9 cellular contexts compared by ENCODE assay signal in the genomic region with DNA sequence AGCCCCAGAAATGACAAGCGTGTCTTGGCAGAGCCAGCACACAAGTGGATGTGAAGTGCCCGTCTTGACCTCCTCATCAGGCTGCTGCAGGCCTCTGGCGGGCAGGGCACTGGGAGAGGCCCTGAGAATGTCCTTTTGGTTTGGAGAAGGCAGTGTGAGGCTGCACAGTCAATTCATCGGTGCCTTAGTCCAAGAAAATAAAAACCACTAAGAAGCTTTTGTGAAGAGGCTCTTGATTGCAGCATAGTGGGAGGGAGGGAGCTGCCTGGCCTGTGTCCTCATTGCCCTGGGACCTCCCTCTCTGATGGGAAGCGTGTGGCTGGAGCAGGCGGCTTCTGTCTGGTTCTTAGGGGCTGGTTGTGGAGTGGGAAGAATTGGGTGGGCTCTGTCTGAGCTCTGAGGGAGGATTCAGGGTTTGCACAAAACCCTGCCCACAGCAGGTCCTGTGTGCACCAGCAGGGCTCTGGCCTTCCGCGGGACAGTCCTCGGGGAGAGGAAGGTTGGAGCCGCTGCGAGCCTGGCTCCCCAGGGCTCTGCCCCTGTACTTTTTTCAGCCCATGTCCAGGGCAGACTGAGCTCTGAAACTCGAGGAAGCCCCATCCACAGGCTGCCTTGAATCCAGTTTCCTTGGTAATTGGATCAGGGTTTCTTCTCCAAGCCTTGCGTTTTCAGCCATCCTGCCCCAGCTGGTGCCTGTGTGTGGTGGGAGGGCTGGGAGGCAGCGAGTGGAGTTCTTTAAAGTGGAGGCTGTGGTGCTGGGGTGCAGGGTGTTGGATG. TPM values are rescaled to one million over a fixed set of nuclear protein-coding genes. Genes with fewer than 3 reads are reported as not detected.
A peak's percentile ranks its signal among the peaks of the same experiment; 100 is the strongest.
DNase-seq lines count a peak whose midpoint lies in the region; ATAC-seq and TF ChIP-seq lines count a peak whose summit lies in the region.
"Had no signal": no experiment of that assay in that cellular context is flagged by ENCODE, and none has a peak within 500 bp of the region (broad histone marks: within the 10 kb centered on the region; RNA-seq: fewer than 3 reads in every experiment).

No MANE protein-coding gene starts in this region.

- peaks cover 15% of the 10 kb centered on the region for H3K27me3 Mint-ChIP-seq in nephron progenitor cell (ENCODE audit: low read depth, poor library complexity)

- TF ChIP-seq CTCF in epithelial cell of proximal tubule (conservative IDR thresholded peaks at IDR 0.05; ENCODE audit: low read depth, low read length) (no peak), nephron progenitor cell (IDR thresholded peaks at IDR 0.05) (no peak)

- peak overlapping the region; percentile 19 for H3K4me3 ChIP-seq in epithelial cell of proximal tubule (ENCODE audit: low read depth, low read length)

- H3K4me3 Mint-ChIP-seq in nephron progenitor cell: peak overlapping the region; percentile 47

- no peaks in the 10 kb centered on the region for H3K9me3 Mint-ChIP-seq in nephron progenitor cell

- peak; percentile 76 for DNase-seq in AG08396 (ENCODE audit: low spot score)
- DNase-seq in NCI-H460 (ENCODE audit: extremely low read depth, low read depth): peak; percentile 56
- no peak for DNase-seq in epithelial cell of proximal tubule (ENCODE audit: low read depth)
- DNase-seq in nephron progenitor cell: no peak

- H3K4me1 Mint-ChIP-seq in nephron progenitor cell: peaks cover 72% of the 10 kb centered on the region

- H3K27ac Mint-ChIP-seq in nephron progenitor cell: peak overlapping the region; percentile 97

- no peak for ATAC-seq in HG03571 (IDR thresholded peaks at IDR 0.05; ENCODE audit: unreplicated experiment)
- no peak for ATAC-seq in HG03045 (IDR thresholded peaks at IDR 0.05; ENCODE audit: unreplicated experiment)
- no peak for ATAC-seq in GM21528 (IDR thresholded peaks at IDR 0.05; ENCODE audit: low FRiP score, unreplicated experiment)
- no peak for ATAC-seq in HG02763 (IDR thresholded peaks at IDR 0.05; ENCODE audit: unreplicated experiment)

- H3K36me3 Mint-ChIP-seq in nephron progenitor cell (ENCODE audit: low read depth): no peaks in the 10 kb centered on the region

RNA-seq across cellular contexts. Expression of gene HRCT1, which starts 1.1 kb away (rescaled TPM):
- 1.4 and 3.2 TPM in 2 replicates for total RNA-seq in NCI-H460 (2014; rRNA removed; shearing (Covaris generic))
- polyA plus RNA-seq in NCI-H460 (2014; cell fraction: nucleus; rRNA removed): 0.24 and 1.3 TPM in 2 replicates
- total RNA-seq in epithelial cell of proximal tubule: 0.58 TPM in 1 of 2 replicates, not detected in the other
- total RNA-seq: SK-MEL-5 had no signal

RNA-seq across cellular contexts. Expression of gene SPAAR, which starts 2.2 kb away (rescaled TPM):
- total RNA-seq in NCI-H460 (2014; rRNA removed; shearing (Covaris generic)): 0.46 TPM in 1 of 2 replicates, not detected in the other
- polyA plus RNA-seq in NCI-H460 (2014; cell fraction: nucleus; rRNA removed): 0.10 and 1.7 TPM in 2 replicates
- total RNA-seq in epithelial cell of proximal tubule: 0.29 TPM in 1 of 2 replicates, not detected in the other
- total RNA-seq: SK-MEL-5 had no signal

RNA-seq across cellular contexts. Expression of gene OR13J1, which starts 36.9 kb away (rescaled TPM):
- not detected in 2 replicates for total RNA-seq in NCI-H460 (2014; rRNA removed; shearing (Covaris generic))
- not detected in 2 replicates for polyA plus RNA-seq in NCI-H460 (2014; cell fraction: nucleus; rRNA removed)
- total RNA-seq in epithelial cell of proximal tubule: not detected in 2 replicates
- total RNA-seq: SK-MEL-5 had no signal

RNA-seq across cellular contexts. Expression of gene OR2S2, which starts 50.8 kb away (rescaled TPM):
- not detected in 2 replicates for total RNA-seq in NCI-H460 (2014; rRNA removed; shearing (Covaris generic))
- polyA plus RNA-seq in NCI-H460 (2014; cell fraction: nucleus; rRNA removed): not detected in 2 replicates
- not detected in 2 replicates for total RNA-seq in epithelial cell of proximal tubule
- total RNA-seq: SK-MEL-5 had no signal

Comparison
In these comparisons a context has a peak if more than half of its experiments do, and no peak if none do; other contexts are left out.
1. DNase-seq: peak in AG08396 (single experiment) and NCI-H460 (single experiment); none in epithelial cell of proximal tubule (single experiment) and nephron progenitor cell (single experiment).